Comparison of ENCODE assay signal across 15 cellular contexts in genomic region chr7:30255096-30255769, GRCh38. TPM values are rescaled to one million over a fixed set of nuclear protein-coding genes. Genes with fewer than 3 reads are reported as not detected.
DNase-seq lines count a peak whose midpoint lies in the region; ATAC-seq and TF ChIP-seq lines count a peak whose summit lies in the region.
"Had no signal": no experiment of that assay in that cellular context is flagged by ENCODE, and none has a peak within 500 bp of the region (broad histone marks: within the 10 kb centered on the region; RNA-seq: fewer than 3 reads in every experiment).

No MANE protein-coding gene starts in this region.

- H2AFZ ChIP-seq in hepatocyte (no peak overlapping the region), parathyroid adenoma (peak overlapping the region; percentile 9), MM.1S (ENCODE audit: low read length) (no peak overlapping the region)

- peak; percentile 83 for ATAC-seq in GM18511 (IDR thresholded peaks at IDR 0.05; ENCODE audit: unreplicated experiment)

- peak; percentile 56 for DNase-seq in HuH-7 (ENCODE audit: low spot score)
- peak; percentile 45 for DNase-seq in hepatocyte (ENCODE audit: low spot score)
- DNase-seq in DMS114 treated with DMSO at 0.1 percent for 48 hours (lab: John Stamatoyannopoulos, UW; ENCODE audit: unreplicated experiment), result no peak
- DNase-seq in MM.1S, result no peak
- no peak for DNase-seq in EL
- no peak for DNase-seq in NOMO-1 treated with dmso at 0.1 percent for 144 hours (lab: John Stamatoyannopoulos, UW; ENCODE audit: unreplicated experiment)
- DNase-seq: activated CD4-positive, alpha-beta T cell treated with anti-CD3 and anti-CD28 coated beads, Interleukin-2, amount 50 U/mL, for 4 hours; activated naive CD4-positive, alpha-beta T cell treated with anti-CD3 and anti-CD28 coated beads, Interleukin-2, amount 50 U/mL, for 16 hours; activated T-cell treated with anti-CD3 and anti-CD28 coated beads, Interleukin-2, amount 50 U/mL, for 24 hours; midbrain; NCI-H2029 treated with DMSO at 0.1 percent for 48 hours; NCI-H524; right cardiac atrium had no signal

- H3K27me3 ChIP-seq in hepatocyte, result no peaks in the 10 kb centered on the region
- H3K27me3 ChIP-seq in parathyroid adenoma (ENCODE audit: control insufficient read depth, insufficient read depth, low read length), result no peaks in the 10 kb centered on the region
- no peaks in the 10 kb centered on the region for H3K27me3 ChIP-seq in MM.1S (replicated peaks; ENCODE audit: insufficient read depth, low read length)

- WGBS in hepatocyte (ENCODE audit: low lambda C conversion rate, missing lambda C conversion rate), result 60% methylated on average over 4 of the region's 4 CpGs

- H4K20me1 ChIP-seq in hepatocyte (ENCODE audit: insufficient read depth, poor library complexity, severe bottlenecking), result no peaks in the 10 kb centered on the region
- H4K20me1 ChIP-seq in MM.1S (ENCODE audit: insufficient read depth, low read length), result no peaks in the 10 kb centered on the region

- H3K36me3 ChIP-seq in hepatocyte (replicated peaks; ENCODE audit: insufficient read depth, low read depth), result no peaks in the 10 kb centered on the region
- H3K36me3 ChIP-seq in parathyroid adenoma (ENCODE audit: control insufficient read depth, insufficient read depth, low read length), result no peaks in the 10 kb centered on the region
- no peaks in the 10 kb centered on the region for H3K36me3 ChIP-seq in MM.1S (replicated peaks; ENCODE audit: insufficient read depth, low read length)

- H3K79me2 ChIP-seq in hepatocyte (no peaks in the 10 kb centered on the region), parathyroid adenoma (no peaks in the 10 kb centered on the region), MM.1S (ENCODE audit: low read length) (no peaks in the 10 kb centered on the region)

- H3K4me1 ChIP-seq in hepatocyte (ENCODE audit: insufficient read depth), result peaks cover 27% of the 10 kb centered on the region
- peaks cover 49% of the 10 kb centered on the region for H3K4me1 ChIP-seq in parathyroid adenoma
- H3K4me1 ChIP-seq in MM.1S (ENCODE audit: low read length), result no peaks in the 10 kb centered on the region

- H3K9ac ChIP-seq in parathyroid adenoma, result no peak overlapping the region
- no peak overlapping the region for H3K9ac ChIP-seq in MM.1S (ENCODE audit: low read length)

- H3K27ac ChIP-seq in hepatocyte (peak overlapping the region; percentile 63), parathyroid adenoma (no peak overlapping the region), MM.1S (ENCODE audit: low read length) (no peak overlapping the region)

- H3K9me2 ChIP-seq in hepatocyte (replicated peaks; ENCODE audit: insufficient read depth) (no peaks in the 10 kb centered on the region), MM.1S (replicated peaks; ENCODE audit: insufficient read depth, low read length) (no peaks in the 10 kb centered on the region)

- no peaks in the 10 kb centered on the region for H3F3A ChIP-seq in MM.1S (ENCODE audit: insufficient read depth, low read length)

- H3K4me3 ChIP-seq in hepatocyte (no peak overlapping the region), parathyroid adenoma (ENCODE audit: low read depth, low read length) (no peak overlapping the region), MM.1S (ENCODE audit: low read length) (no peak overlapping the region)

- H3K9me3 ChIP-seq in hepatocyte (ENCODE audit: low read depth) (no peaks in the 10 kb centered on the region), parathyroid adenoma (ENCODE audit: control insufficient read depth, low read length) (no peaks in the 10 kb centered on the region), MM.1S (replicated peaks; ENCODE audit: insufficient read depth, low read length) (no peaks in the 10 kb centered on the region)

- no peak for TF ChIP-seq CTCF in hepatocyte (IDR thresholded peaks at IDR 0.05; ENCODE audit: poor library complexity)
- no peak for TF ChIP-seq CTCF in parathyroid adenoma (IDR thresholded peaks at IDR 0.05)
- no peak for TF ChIP-seq CTCF in MM.1S (IDR thresholded peaks at IDR 0.05; ENCODE audit: low read length)

- H3K4me2 ChIP-seq in hepatocyte (no peak overlapping the region), parathyroid adenoma (ENCODE audit: low read length) (peak overlapping the region; percentile 9), MM.1S (ENCODE audit: low read depth, low read length) (no peak overlapping the region)

RNA-seq across cellular contexts. Expression of gene ZNRF2, which starts 29.2 kb away (rescaled TPM):
- total RNA-seq in hepatocyte, result 17.7 and 18.8 TPM in 2 replicates
- 11.0 and 11.7 TPM in 2 replicates for polyA plus RNA-seq in hepatocyte

Comparison
In these comparisons a context has a peak if more than half of its experiments do, and no peak if none do; other contexts are left out.
1. DNase-seq: peak in HuH-7 (single experiment) and hepatocyte (single experiment); none in DMS114 treated with DMSO at 0.1 percent for 48 hours (single experiment), MM.1S (single experiment), EL (single experiment) and NOMO-1 treated with dmso at 0.1 percent for 144 hours (single experiment).